ENCODE assay signal across 26 cellular contexts in genomic region chr1:183554577-183554976, GRCh38. TPM values are rescaled to one million over a fixed set of nuclear protein-coding genes. Genes with fewer than 3 reads are reported as not detected.
A peak's percentile ranks its signal among the peaks of the same experiment; 100 is the strongest.
DNase-seq lines count a peak whose midpoint lies in the region; ATAC-seq lines count a peak whose summit lies in the region.
"Had no signal": no experiment of that assay in that cellular context is flagged by ENCODE, and none has a peak within 500 bp of the region (broad histone marks: within the 10 kb centered on the region; RNA-seq: fewer than 3 reads in every experiment).

No MANE protein-coding gene starts in this region.

- peaks cover 33% of the 10 kb centered on the region for H3K36me3 ChIP-seq in effector memory CD4-positive, alpha-beta T cell (ENCODE audit: control insufficient read depth, insufficient read depth, low read length)

- peak; percentile 72 for ATAC-seq in left colon
- peak; percentile 65 to 82 for ATAC-seq in stimulated activated naive B cell treated with anti-CD40 and anti-IgM and Interleukin-4, amounts not matched to agents 10 μg/mL and 1 μg/mL and 100 μg/mL, for 72 hours (replicated peaks)
- ATAC-seq: natural killer cell treated with Interleukin-12 subunit alpha and Interleukin-12 subunit beta and Interleukin-15 and Interleukin-18, amount 100 ng/mL, for 72 hours; WTC11 had no signal

- no peak overlapping the region for H3K4me3 ChIP-seq in effector memory CD4-positive, alpha-beta T cell (ENCODE audit: insufficient read depth, low read depth, low read length, poor library complexity, severe bottlenecking)
- H3K4me3 ChIP-seq: esophagus muscularis mucosa, left ventricle myocardium inferior had no signal

- H3K4me1 ChIP-seq in effector memory CD4-positive, alpha-beta T cell (ENCODE audit: control insufficient read depth, insufficient read depth, low read length, poor library complexity, severe bottlenecking) = no peaks in the 10 kb centered on the region
- H3K4me1 ChIP-seq: esophagus muscularis mucosa had no signal

- intact Hi-C loops in left colon (cut with DNase I, micrococcal nuclease) = no loop called here

- peak overlapping the region; percentile 89 for H3K27ac Mint-ChIP-seq in stimulated activated naive B cell treated with anti-CD40 and anti-IgM and Interleukin-4, amounts not matched to agents 10 μg/mL and 1 μg/mL and 100 μg/mL, for 72 hours
- H3K27ac Mint-ChIP-seq: natural killer cell treated with Interleukin-12 subunit alpha and Interleukin-12 subunit beta and Interleukin-15 and Interleukin-18, amount 100 ng/mL, for 72 hours had no signal

- H3K27me3 Mint-ChIP-seq in stimulated activated naive B cell treated with anti-CD40 and anti-IgM and Interleukin-4, amounts not matched to agents 10 μg/mL and 1 μg/mL and 100 μg/mL, for 72 hours = no peaks in the 10 kb centered on the region
- H3K27me3 Mint-ChIP-seq: CD4-positive, alpha-beta memory T cell; natural killer cell treated with Interleukin-12 subunit alpha and Interleukin-12 subunit beta and Interleukin-15 and Interleukin-18, amount 100 ng/mL, for 72 hours had no signal

- H3K36me3 Mint-ChIP-seq in stimulated activated naive B cell treated with anti-CD40 and anti-IgM and Interleukin-4, amounts not matched to agents 10 μg/mL and 1 μg/mL and 100 μg/mL, for 72 hours = peaks cover 40 to 64% of the 10 kb centered on the region in 2 donors

- DNase-seq in SKM-1 treated with dmso at 0.1 percent for 144 hours (lab: John Stamatoyannopoulos, UW; ENCODE audit: unreplicated experiment) (peak; percentile 25), SKM-1 (lab: John Stamatoyannopoulos, UW; ENCODE audit: unreplicated experiment) (no peak), MV-4-11 (lab: John Stamatoyannopoulos, UW) (peak; percentile 23), left colon (no peak), NCI-H2107 (lab: John Stamatoyannopoulos, UW) (no peak)
- no peak for DNase-seq in stimulated activated naive B cell treated with anti-CD40 and anti-IgM and Interleukin-4, amounts not matched to agents 10 μg/mL and 1 μg/mL and 100 μg/mL, for 72 hours
- DNase-seq in activated effector memory CD4-positive, alpha-beta T cell treated with anti-CD3 and anti-CD28 coated beads, Interleukin-2, amount 50 U/mL, for 16 hours = no peak
- DNase-seq in effector memory CD4-positive, alpha-beta T cell = no peak
- DNase-seq: activated CD4-positive, alpha-beta T cell treated with anti-CD3 and anti-CD28 coated beads, Interleukin-2, amount 50 U/mL, for 48 hours; activated T-cell treated with anti-CD3 and anti-CD28 coated beads, Interleukin-2, amount 50 U/mL, for 48 hours; CD4-positive, alpha-beta memory T cell; cortex of kidney; foreskin fibroblast; HCEC 1CT; head of caudate nucleus; Karpas-422; left ventricle myocardium inferior; NCI-H146; NCI-H446; NCI-H748 treated with DMSO at 0.1 percent for 48 hours; stimulated activated CD4-positive, alpha-beta T cell treated with anti-CD3 and anti-CD28 coated beads, Interleukin-15, amount 100 ng/mL, for 24 hours; stimulated activated CD4-positive, alpha-beta T cell treated with anti-CD3 and anti-CD28 coated beads, Interleukin-4, amount 100 ng/mL, for 4 hours had no signal

- H3K27ac ChIP-seq in effector memory CD4-positive, alpha-beta T cell (ENCODE audit: insufficient read depth, low read length, poor library complexity, severe bottlenecking) = no peak overlapping the region
- H3K27ac ChIP-seq: esophagus muscularis mucosa, left ventricle myocardium inferior had no signal

- peaks cover 15 to 29% of the 10 kb centered on the region in 2 donors for H3K4me1 Mint-ChIP-seq in stimulated activated naive B cell treated with anti-CD40 and anti-IgM and Interleukin-4, amounts not matched to agents 10 μg/mL and 1 μg/mL and 100 μg/mL, for 72 hours
- H3K4me1 Mint-ChIP-seq: CD4-positive, alpha-beta memory T cell had no signal

- no peaks in the 10 kb centered on the region for H3K27me3 ChIP-seq in effector memory CD4-positive, alpha-beta T cell (replicated peaks; ENCODE audit: control insufficient read depth, insufficient read depth, low read length, poor library complexity, severe bottlenecking)
- H3K27me3 ChIP-seq: esophagus muscularis mucosa had no signal

- no peaks in the 10 kb centered on the region for H3K9me3 ChIP-seq in effector memory CD4-positive, alpha-beta T cell (ENCODE audit: control insufficient read depth, low read length)
- H3K9me3 ChIP-seq: esophagus muscularis mucosa, left ventricle myocardium inferior had no signal

- no peaks in the 10 kb centered on the region for H3K9me3 Mint-ChIP-seq in stimulated activated naive B cell treated with anti-CD40 and anti-IgM and Interleukin-4, amounts not matched to agents 10 μg/mL and 1 μg/mL and 100 μg/mL, for 72 hours
- H3K9me3 Mint-ChIP-seq: CD4-positive, alpha-beta memory T cell; natural killer cell treated with Interleukin-12 subunit alpha and Interleukin-12 subunit beta and Interleukin-15 and Interleukin-18, amount 100 ng/mL, for 72 hours; WTC11 had no signal

- no peak overlapping the region for H3K4me3 Mint-ChIP-seq in stimulated activated naive B cell treated with anti-CD40 and anti-IgM and Interleukin-4, amounts not matched to agents 10 μg/mL and 1 μg/mL and 100 μg/mL, for 72 hours
- H3K4me3 Mint-ChIP-seq: CD4-positive, alpha-beta memory T cell; natural killer cell treated with Interleukin-12 subunit alpha and Interleukin-12 subunit beta and Interleukin-15 and Interleukin-18, amount 100 ng/mL, for 72 hours; WTC11 had no signal

RNA-seq across cellular contexts. Expression of gene NCF2, which starts 35.7 kb away (rescaled TPM):
- total RNA-seq in left colon = 1 to 10 TPM; 3.1 to 7.0 TPM
- total RNA-seq: RPMI7951 had no signal

Comparison
In these comparisons a context has a peak if more than half of its experiments do, and no peak if none do; other contexts are left out.
1. DNase-seq: peak in SKM-1 treated with dmso at 0.1 percent for 144 hours (single experiment) and MV-4-11 (single experiment); none in SKM-1 (single experiment), left colon (0 of 2), stimulated activated naive B cell treated with anti-CD40 and anti-IgM and Interleukin-4, amounts not matched to agents 10 μg/mL and 1 μg/mL and 100 μg/mL, for 72 hours (single experiment), NCI-H2107 (single experiment), activated effector memory CD4-positive, alpha-beta T cell treated with anti-CD3 and anti-CD28 coated beads, Interleukin-2, amount 50 U/mL, for 16 hours (single experiment) and effector memory CD4-positive, alpha-beta T cell (0 of 3).